Comparison of ENCODE assay signal across 2 cellular contexts in the genomic region with DNA sequence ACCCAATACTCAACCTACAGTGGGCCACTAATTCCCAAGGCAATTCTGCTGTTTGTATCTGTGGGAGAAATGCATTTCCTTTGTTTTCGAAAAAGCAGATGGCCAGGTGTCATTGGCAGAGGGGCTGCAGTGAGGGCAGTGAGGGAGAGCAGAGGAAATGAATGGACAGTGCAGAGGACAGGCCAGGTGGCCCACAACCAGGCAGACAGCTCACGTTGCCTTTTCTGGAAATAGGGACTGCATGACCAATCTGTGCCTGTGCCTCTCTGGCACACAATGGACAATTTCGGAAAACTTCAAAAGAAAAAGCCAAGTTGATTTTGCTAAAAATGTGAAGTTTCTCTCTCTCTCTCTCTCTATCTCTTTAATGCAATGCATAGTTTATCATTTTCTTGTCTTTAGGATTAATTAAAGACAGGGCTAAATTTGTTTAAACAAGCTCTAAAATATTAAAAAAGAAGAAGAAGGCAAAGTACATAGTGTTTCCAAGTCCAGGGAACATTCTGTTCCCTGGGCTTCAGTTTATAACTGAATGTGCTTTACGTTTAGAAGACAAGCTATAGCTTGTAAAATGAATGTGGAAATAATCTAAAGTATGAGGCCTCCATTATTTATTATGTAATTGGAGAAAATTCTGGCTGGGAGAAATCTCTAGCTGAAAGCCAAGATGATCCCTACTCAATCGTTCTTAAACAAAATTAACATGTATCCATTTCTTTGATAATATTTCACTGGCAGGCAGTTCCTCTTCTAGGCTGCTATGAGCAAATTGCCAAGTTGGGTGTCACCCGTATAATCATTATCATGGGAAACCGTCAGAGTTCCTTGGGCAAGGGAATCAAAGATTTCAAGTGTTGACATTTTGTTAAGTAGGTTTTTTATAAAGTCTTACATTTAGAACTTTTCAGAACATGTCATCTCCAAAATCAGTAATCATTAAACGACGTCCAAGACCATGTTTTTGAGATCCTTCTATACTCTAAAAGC.
TF ChIP-seq lines count a peak whose summit lies in the region.

No MANE protein-coding gene starts in this region.

TF ChIP-seq in liver, 16 proteins besides CTCF, POLR2A, EP300 and RAD21:
- TF ChIP-seq GABPA (IDR thresholded peaks at IDR 0.05 in 1 of 2, conservative IDR thresholded peaks at IDR 0.05 in 1 of 2), result no peak
- peak; percentile 37 for TF ChIP-seq NR2F2 (IDR thresholded peaks at IDR 0.05)

TF ChIP-seq in HepG2, 621 proteins besides CTCF, POLR2A, EP300 and RAD21:
- no peak for TF ChIP-seq RAD51 (IDR thresholded peaks at IDR 0.05; ENCODE audit: borderline replicate concordance)
- TF ChIP-seq SNAPC4 (CRISPR knock-in tag; IDR thresholded peaks at IDR 0.05), result no peak
- no peak for TF ChIP-seq ZNF431 (CRISPR knock-in tag; IDR thresholded peaks at IDR 0.05; ENCODE audit: borderline replicate concordance, low read depth)
- TF ChIP-seq, protein P1, sequence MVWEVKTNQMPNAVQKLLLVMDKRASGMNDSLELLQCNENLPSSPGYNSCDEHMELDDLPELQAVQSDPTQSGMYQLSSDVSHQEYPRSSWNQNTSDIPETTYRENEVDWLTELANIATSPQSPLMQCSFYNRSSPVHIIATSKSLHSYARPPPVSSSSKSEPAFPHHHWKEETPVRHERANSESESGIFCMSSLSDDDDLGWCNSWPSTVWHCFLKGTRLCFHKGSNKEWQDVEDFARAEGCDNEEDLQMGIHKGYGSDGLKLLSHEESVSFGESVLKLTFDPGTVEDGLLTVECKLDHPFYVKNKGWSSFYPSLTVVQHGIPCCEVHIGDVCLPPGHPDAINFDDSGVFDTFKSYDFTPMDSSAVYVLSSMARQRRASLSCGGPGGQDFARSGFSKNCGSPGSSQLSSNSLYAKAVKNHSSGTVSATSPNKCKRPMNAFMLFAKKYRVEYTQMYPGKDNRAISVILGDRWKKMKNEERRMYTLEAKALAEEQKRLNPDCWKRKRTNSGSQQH (CRISPR knock-in tag; IDR thresholded peaks at IDR 0.05; ENCODE audit: low read depth), result no peak
- TF ChIP-seq, protein P2, sequence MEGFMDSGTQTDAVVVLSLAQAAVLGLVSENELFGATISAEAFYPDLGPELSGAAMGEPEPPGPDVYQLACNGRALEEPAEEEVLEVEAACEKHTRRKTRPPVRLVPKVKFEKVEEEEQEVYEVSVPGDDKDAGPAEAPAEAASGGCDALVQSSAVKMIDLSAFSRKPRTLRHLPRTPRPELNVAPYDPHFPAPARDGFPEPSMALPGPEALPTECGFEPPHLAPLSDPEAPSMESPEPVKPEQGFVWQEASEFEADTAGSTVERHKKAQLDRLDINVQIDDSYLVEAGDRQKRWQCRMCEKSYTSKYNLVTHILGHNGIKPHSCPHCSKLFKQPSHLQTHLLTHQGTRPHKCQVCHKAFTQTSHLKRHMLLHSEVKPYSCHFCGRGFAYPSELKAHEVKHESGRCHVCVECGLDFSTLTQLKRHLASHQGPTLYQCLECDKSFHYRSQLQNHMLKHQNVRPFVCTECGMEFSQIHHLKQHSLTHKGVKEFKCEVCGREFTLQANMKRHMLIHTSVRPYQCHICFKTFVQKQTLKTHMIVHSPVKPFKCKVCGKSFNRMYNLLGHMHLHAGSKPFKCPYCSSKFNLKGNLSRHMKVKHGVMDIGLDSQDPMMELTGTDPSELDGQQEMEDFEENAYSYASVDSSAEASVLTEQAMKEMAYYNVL (CRISPR knock-in tag; IDR thresholded peaks at IDR 0.05; ENCODE audit: borderline replicate concordance), result no peak
- no peak for TF ChIP-seq SNAPC5 (CRISPR knock-in tag; IDR thresholded peaks at IDR 0.05; ENCODE audit: borderline replicate concordance)
- no peak for TF ChIP-seq SMARCE1 (IDR thresholded peaks at IDR 0.05; ENCODE audit: borderline replicate concordance)
- no peak for TF ChIP-seq ZNF10 (CRISPR knock-in tag; IDR thresholded peaks at IDR 0.05; ENCODE audit: borderline replicate concordance, low read depth)
- no peak for TF ChIP-seq HOMEZ (CRISPR knock-in tag; IDR thresholded peaks at IDR 0.05; ENCODE audit: low read depth)
- TF ChIP-seq ZNF510 (CRISPR knock-in tag; IDR thresholded peaks at IDR 0.05; ENCODE audit: low read depth), result no peak
- TF ChIP-seq RFX1 (IDR thresholded peaks at IDR 0.05), result no peak
- no peak for TF ChIP-seq RBM22 (optimal IDR thresholded peaks at IDR 0.05; ENCODE audit: low read length)
- no peak for TF ChIP-seq ELF1 (CRISPR knock-in tag; IDR thresholded peaks at IDR 0.05)
- no peak for TF ChIP-seq ZNF615 (CRISPR knock-in tag; IDR thresholded peaks at IDR 0.05; ENCODE audit: borderline replicate concordance)
- TF ChIP-seq YEATS2 (CRISPR knock-in tag; IDR thresholded peaks at IDR 0.05; ENCODE audit: borderline replicate concordance), result no peak
- no peak for TF ChIP-seq ZFP62 (CRISPR knock-in tag; IDR thresholded peaks at IDR 0.05)
- no peak for TF ChIP-seq HOXA3 (CRISPR knock-in tag; IDR thresholded peaks at IDR 0.05)
